In the genomic region with DNA sequence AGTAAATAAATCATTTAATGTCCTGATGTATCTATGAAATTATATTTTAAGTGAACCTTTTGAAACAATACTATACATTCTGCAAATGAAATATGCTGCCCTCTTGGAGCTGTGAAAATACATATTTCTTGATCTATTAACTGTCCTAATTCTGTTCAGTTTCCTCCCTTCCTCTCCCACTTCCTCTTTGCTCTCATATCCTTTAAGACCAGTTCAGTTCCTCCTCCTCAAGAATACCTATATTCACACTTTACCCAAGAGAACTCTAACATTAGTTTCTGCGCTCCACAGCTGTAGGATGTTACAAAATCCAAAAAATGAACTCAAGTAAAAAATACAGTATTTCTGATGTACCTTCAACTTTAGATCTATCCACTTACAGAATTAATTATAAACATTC, we compare ENCODE assay signal across 16 cellular contexts. TPM values are rescaled to one million over a fixed set of nuclear protein-coding genes. Genes with fewer than 3 reads are reported as not detected.
DNase-seq lines count a peak whose midpoint lies in the region; ATAC-seq and TF ChIP-seq lines count a peak whose summit lies in the region.
"Had no signal": no experiment of that assay in that cellular context is flagged by ENCODE, and none has a peak within 500 bp of the region (broad histone marks: within the 10 kb centered on the region; RNA-seq: fewer than 3 reads in every experiment).

No MANE protein-coding gene starts in this region.

- H3K4me1 ChIP-seq in CD8-positive, alpha-beta memory T cell (ENCODE audit: insufficient read depth, low read length): peaks cover 56% of the 10 kb centered on the region
- peaks cover 35% of the 10 kb centered on the region for H3K4me1 ChIP-seq in OCI-LY7 (ENCODE audit: insufficient read depth, low read length, poor library complexity, severe bottlenecking)

- H3K27ac ChIP-seq in CD8-positive, alpha-beta memory T cell (ENCODE audit: low read depth, low read length): no peak overlapping the region
- H3K27ac ChIP-seq in OCI-LY7 (ENCODE audit: low read depth, low read length, poor library complexity, severe bottlenecking): peak overlapping the region; percentile 21
- no peak overlapping the region for H3K27ac ChIP-seq in WERI-Rb-1
- H3K27ac ChIP-seq: transverse colon had no signal

- CTCF ChIA-PET in CD8-positive, alpha-beta memory T cell (lab: Charles Lee): no interaction called here
- CTCF ChIA-PET in OCI-LY7 (lab: Charles Lee; ENCODE audit: unreplicated experiment): no interaction called here

- ATAC-seq in GM21390 (IDR thresholded peaks at IDR 0.05; ENCODE audit: unreplicated experiment) (peak; percentile 41), naive B cell (ENCODE audit: low read depth in 2 of 2) (peak; percentile 61 to 65)
- ATAC-seq: HCT116, left ventricle myocardium superior had no signal

- no peaks in the 10 kb centered on the region for H3K9me2 ChIP-seq in OCI-LY7 (ENCODE audit: insufficient read depth, low read length)

- TF ChIP-seq CTCF in OCI-LY7 (conservative IDR thresholded peaks at IDR 0.05; ENCODE audit: low read length) (no peak), WERI-Rb-1 (IDR thresholded peaks at IDR 0.05; ENCODE audit: low read depth, low read length) (no peak)

- H3K4me3 Mint-ChIP-seq in CD8-positive, alpha-beta memory T cell: peak overlapping the region; percentile 4 to 46 (median 31)
- H3K4me3 Mint-ChIP-seq in naive B cell: peak overlapping the region; percentile 59 to 87 (median 78)
- H3K4me3 Mint-ChIP-seq: activated CD4-positive, alpha-beta memory T cell treated with anti-CD3 and anti-CD28 coated beads for 36 hours had no signal

- peaks cover 0 to 9% (median 3%) of the 10 kb centered on the region in 3 donors for H3K36me3 Mint-ChIP-seq in CD8-positive, alpha-beta memory T cell
- H3K36me3 Mint-ChIP-seq in naive B cell: no peaks in the 10 kb centered on the region

- H3K4me3 ChIP-seq in CD8-positive, alpha-beta memory T cell (ENCODE audit: low read length): no peak overlapping the region
- peak overlapping the region; percentile 11 for H3K4me3 ChIP-seq in OCI-LY7 (ENCODE audit: low read depth, low read length, poor library complexity, severe bottlenecking)
- no peak overlapping the region for H3K4me3 ChIP-seq in WERI-Rb-1 (ENCODE audit: low read depth, low read length)
- H3K4me3 ChIP-seq: transverse colon had no signal

- H3K36me3 ChIP-seq in CD8-positive, alpha-beta memory T cell (ENCODE audit: insufficient read depth, low read length): no peaks in the 10 kb centered on the region
- H3K36me3 ChIP-seq in OCI-LY7 (ENCODE audit: insufficient read depth, low read length) (peaks cover 5% of the 10 kb centered on the region; the same call in 1 of the 2 replicates), WERI-Rb-1 (peaks cover 3% of the 10 kb centered on the region; the same call in 1 of the 2 replicates)
- H3K36me3 ChIP-seq: transverse colon had no signal

- H3K27me3 Mint-ChIP-seq in CD8-positive, alpha-beta memory T cell: no peaks in the 10 kb centered on the region
- H3K27me3 Mint-ChIP-seq in naive B cell: no peaks in the 10 kb centered on the region
- H3K27me3 Mint-ChIP-seq: activated CD4-positive, alpha-beta memory T cell treated with anti-CD3 and anti-CD28 coated beads for 36 hours had no signal

- no peak for DNase-seq in CD8-positive, alpha-beta memory T cell
- DNase-seq in OCI-LY7 (ENCODE audit: low spot score) (peak; percentile 40), naive B cell (peak; percentile 39), DMS53 (lab: John Stamatoyannopoulos, UW) (no peak), WERI-Rb-1 (no peak), SW 1271 (lab: John Stamatoyannopoulos, UW) (no peak), NCI-H187 treated with DMSO at 0.1 percent for 48 hours (lab: John Stamatoyannopoulos, UW) (no peak)
- DNase-seq: activated CD4-positive, alpha-beta memory T cell treated with anti-CD3 and anti-CD28 coated beads for 36 hours; activated naive CD4-positive, alpha-beta T cell treated with anti-CD3 and anti-CD28 coated beads, Interleukin-2, amount 50 U/mL, for 16 hours; hippocampal formation; left ventricle myocardium superior; NCI-H1694; NCI-H748 treated with DMSO at 0.1 percent for 48 hours; transverse colon had no signal

- H3K79me2 ChIP-seq in OCI-LY7 (ENCODE audit: insufficient read depth, low read depth, low read length): peaks cover 94% of the 10 kb centered on the region

- H3K9me3 Mint-ChIP-seq in CD8-positive, alpha-beta memory T cell: no peaks in the 10 kb centered on the region
- H3K9me3 Mint-ChIP-seq in naive B cell: no peaks in the 10 kb centered on the region

- peak overlapping the region; percentile 58 for H3K4me2 ChIP-seq in OCI-LY7 (ENCODE audit: low read length)

- BruUV-seq in OCI-LY7 (replicated peaks; lab: Mats Ljungman, UMichigan): TSS peak; percentile 10

- H4K20me1 ChIP-seq in OCI-LY7 (ENCODE audit: insufficient read depth, low read length): peaks cover 35% of the 10 kb centered on the region

- POLR2A ChIA-PET in CD8-positive, alpha-beta memory T cell (lab: Charles Lee): interaction anchor here (0.6 kb wide), 1 partner anchor 290 kb away, joined by 8 read pairs; no protein-coding TSS in a partner anchor
- POLR2A ChIA-PET in OCI-LY7 (lab: Charles Lee): interaction anchor here (1.0 to 2.1 kb wide), 3 partner anchors 10 to 27 kb away, joined by 4 to 5 read pairs (median 4); no protein-coding TSS in a partner anchor

- H3K4me1 Mint-ChIP-seq in CD8-positive, alpha-beta memory T cell: peaks cover 74 to 86% (median 80%) of the 10 kb centered on the region in 3 donors
- H3K4me1 Mint-ChIP-seq in naive B cell: peaks cover 51 to 87% (median 76%) of the 10 kb centered on the region in 3 donors

- no peaks in the 10 kb centered on the region for H3K9me3 ChIP-seq in CD8-positive, alpha-beta memory T cell (ENCODE audit: low read length)
- H3K9me3 ChIP-seq in OCI-LY7 (ENCODE audit: low read length) (no peaks in the 10 kb centered on the region; the same call in 1 of the 2 replicates), WERI-Rb-1 (ENCODE audit: severe bottlenecking) (no peaks in the 10 kb centered on the region)
- H3K9me3 ChIP-seq: transverse colon had no signal

- intact Hi-C loops in OCI-LY7 (cut with micrococcal nuclease; ENCODE audit: unreplicated experiment): no loop called here

- no peaks in the 10 kb centered on the region for H3K27me3 ChIP-seq in CD8-positive, alpha-beta memory T cell (ENCODE audit: insufficient read depth, low read length, poor library complexity, severe bottlenecking)
- no peaks in the 10 kb centered on the region for H3K27me3 ChIP-seq in WERI-Rb-1 (ENCODE audit: insufficient read depth, low read depth, severe bottlenecking)
- H3K27me3 ChIP-seq: transverse colon had no signal

- H2AFZ ChIP-seq in OCI-LY7 (ENCODE audit: low read length): no peak overlapping the region

- H3K27ac Mint-ChIP-seq in CD8-positive, alpha-beta memory T cell: peak overlapping the region; percentile 8 to 80 (median 37)
- H3K27ac Mint-ChIP-seq in naive B cell: peak overlapping the region; percentile 79 to 98 (median 89)
- H3K27ac Mint-ChIP-seq: activated CD4-positive, alpha-beta memory T cell treated with anti-CD3 and anti-CD28 coated beads for 36 hours had no signal

RNA-seq across cellular contexts. Expression of a gene that starts 5.4 kb away (rescaled TPM):
- 10 to 100 TPM; 71.2 to 76.1 TPM for total RNA-seq in CD8-positive, alpha-beta memory T cell
- 76.7 TPM for polyA plus RNA-seq in CD8-positive, alpha-beta memory T cell
- total RNA-seq in OCI-LY7 (2014; rRNA removed; shearing (Covaris generic)): 25.4 and 28.8 TPM in 2 replicates
- total RNA-seq in OCI-LY7 (2022): 64.2 and 65.7 TPM in 2 replicates
- 100 to 1,000 TPM in 4 of 6 donors, 10 to 100 TPM in 2; 57.8 to 163 (median 113) TPM for polyA plus RNA-seq in naive B cell (ENCODE audit: low read depth in 6 of 6)

Comparison
In these comparisons a context has a peak if more than half of its experiments do, and no peak if none do; other contexts are left out.
1. DNase-seq: peak in OCI-LY7 (single experiment) and naive B cell (single experiment); none in CD8-positive, alpha-beta memory T cell (0 of 5), DMS53 (single experiment), WERI-Rb-1 (single experiment), SW 1271 (0 of 2) and NCI-H187 treated with DMSO at 0.1 percent for 48 hours (single experiment).